ENCODE assay signal across 21 cellular contexts in the genomic region with DNA sequence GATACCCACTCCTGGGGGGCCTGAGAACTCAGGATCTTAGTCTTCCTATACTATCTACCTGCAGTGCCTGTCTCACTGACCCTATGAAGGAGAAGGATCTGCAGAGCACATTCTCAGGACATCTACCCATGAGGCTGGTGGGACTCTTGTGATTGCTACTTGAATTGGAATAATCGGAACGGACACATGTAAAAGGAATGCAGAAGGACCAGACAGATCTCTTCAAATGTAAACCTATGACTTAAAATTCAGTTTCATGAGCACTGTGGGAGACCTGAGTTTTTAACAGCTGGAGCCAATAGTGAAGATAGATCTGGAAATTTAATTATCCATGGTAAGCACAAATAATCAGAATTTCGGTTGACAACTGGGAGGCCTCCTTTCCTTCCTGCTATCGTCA. TPM values are rescaled to one million over a fixed set of nuclear protein-coding genes. Genes with fewer than 3 reads are reported as not detected.
DNase-seq lines count a peak whose midpoint lies in the region; ATAC-seq, FAIRE-seq and TF ChIP-seq lines count a peak whose summit lies in the region.
"Had no signal": no experiment of that assay in that cellular context is flagged by ENCODE, and none has a peak within 500 bp of the region (broad histone marks: within the 10 kb centered on the region; RNA-seq: fewer than 3 reads in every experiment).

No MANE protein-coding gene starts in this region.

- 73 to 74% methylated on average over 4 of the region's 4 CpGs for WGBS in lung, 2 donors
- WGBS in sigmoid colon, 2 donors: 85 to 91% methylated on average over 4 of the region's 4 CpGs

- H3K4me2 ChIP-seq in PC-3 (ENCODE audit: low read length): 0 out of 2 replicates have a peak overlapping the region, but pooled peaks have one; percentile 5
- H3K4me2 ChIP-seq: A549 had no signal

- H2AFZ ChIP-seq in PC-3 (ENCODE audit: low read length): no peak overlapping the region

- no peaks in the 10 kb centered on the region for H4K20me1 ChIP-seq in PC-3 (ENCODE audit: low read length)

- no peak for FAIRE-seq in bronchial epithelial cell (lab: Jason Lieb, UNC)
- FAIRE-seq: A549, GM12891, GM18507, H54 had no signal

- no peaks in the 10 kb centered on the region for H3F3A ChIP-seq in PC-3 (ENCODE audit: low read length, unreplicated experiment)

- H3K4me1 ChIP-seq in PC-3 (ENCODE audit: insufficient read depth, low read length) (no peaks in the 10 kb centered on the region), lung (ENCODE audit: control insufficient read depth in 2 of 2, insufficient read depth in 2 of 2, low read length in 2 of 2) (no peaks in the 10 kb centered on the region), sigmoid colon (no peaks in the 10 kb centered on the region)
- H3K4me1 ChIP-seq: A549, HAP-1 had no signal

- no peaks in the 10 kb centered on the region for H3K79me2 ChIP-seq in PC-3 (ENCODE audit: low read length)

- H3K9me2 ChIP-seq in PC-3 (replicated peaks; ENCODE audit: low read length): no peaks in the 10 kb centered on the region

- peak; percentile 62 for DNase-seq in PC-3
- DNase-seq in bronchial epithelial cell (ENCODE audit: low read depth): peak; percentile 45
- peak; percentile 5 for DNase-seq in lung (ENCODE audit: low spot score)
- no peak for DNase-seq in activated CD4-positive, alpha-beta T cell treated with anti-CD3 and anti-CD28 coated beads for 4 hours
- DNase-seq in sigmoid colon: no peak
- DNase-seq: 8988T; C1 segment of cervical spinal cord; Calu3; CD4-positive, alpha-beta memory T cell; COR-L47; DMS53; DMS79 treated with DMSO at 0.1 percent for 48 hours; GF-D8; GOT3; HFFc6 had no signal

- no TSS peak for BruUV-seq in PC-3 (replicated peaks; lab: Mats Ljungman, UMichigan)

- no peak for TF ChIP-seq EP300 in sigmoid colon (IDR thresholded peaks at IDR 0.05)

- H3K4me3 ChIP-seq in PC-3 (ENCODE audit: low read length): no peak overlapping the region
- no peak overlapping the region for H3K4me3 ChIP-seq in bronchial epithelial cell (ENCODE audit: low read depth, low read length)
- no peak overlapping the region for H3K4me3 ChIP-seq in lung
- no peak overlapping the region for H3K4me3 ChIP-seq in sigmoid colon
- H3K4me3 ChIP-seq: A549, HAP-1 had no signal

- intact Hi-C loops in PC-3 (cut with micrococcal nuclease): no loop called here
- intact Hi-C loops in sigmoid colon (cut with DNase I): no loop called here

- TF ChIP-seq POLR2A in sigmoid colon (IDR thresholded peaks at IDR 0.05): no peak

- H3K27me3 ChIP-seq in PC-3 (ENCODE audit: low read length) (no peaks in the 10 kb centered on the region), bronchial epithelial cell (ENCODE audit: control insufficient read depth, insufficient read depth, low read length) (no peaks in the 10 kb centered on the region), lung (ENCODE audit: control insufficient read depth, insufficient read depth) (no peaks in the 10 kb centered on the region), sigmoid colon (no peaks in the 10 kb centered on the region)

- CTCF ChIA-PET in PC-3 (lab: Charles Lee): no interaction called here

- POLR2A ChIA-PET in PC-3 (lab: Charles Lee; ENCODE audit: unreplicated experiment): no interaction called here

- H3K36me3 ChIP-seq in PC-3 (ENCODE audit: low read depth, low read length) (no peaks in the 10 kb centered on the region), bronchial epithelial cell (ENCODE audit: control insufficient read depth, insufficient read depth, low read length) (no peaks in the 10 kb centered on the region), lung (ENCODE audit: control insufficient read depth in 2 of 2, insufficient read depth in 2 of 2, low read length in 2 of 2) (no peaks in the 10 kb centered on the region), sigmoid colon (no peaks in the 10 kb centered on the region)
- H3K36me3 ChIP-seq: HAP-1 had no signal

- ATAC-seq in PC-3 (no peak), lung (ENCODE audit: insufficient read depth, low FRiP score) (no peak), GM19397 (IDR thresholded peaks at IDR 0.05; ENCODE audit: unreplicated experiment) (no peak)
- ATAC-seq: A549 had no signal

- TF ChIP-seq CTCF in PC-3 (conservative IDR thresholded peaks at IDR 0.05; ENCODE audit: low read depth, low read length) (no peak), bronchial epithelial cell (IDR thresholded peaks at IDR 0.05; ENCODE audit: insufficient read depth, low read length, severe bottlenecking) (no peak), lung (IDR thresholded peaks at IDR 0.05; ENCODE audit: control extremely low read depth, extremely low read depth) (no peak), sigmoid colon (IDR thresholded peaks at IDR 0.05) (no peak)

- H3K9me3 ChIP-seq in PC-3 (ENCODE audit: low read length): no peaks in the 10 kb centered on the region
- H3K9me3 ChIP-seq in lung (ENCODE audit: control insufficient read depth in 2 of 2, insufficient read depth in 1 of 2, low read length in 1 of 2): peaks cover 8% of the 10 kb centered on the region in 2 donors
- peaks cover 7 to 19% (median 12%) of the 10 kb centered on the region in 4 donors for H3K9me3 ChIP-seq in sigmoid colon

- no peak overlapping the region for H3K27ac ChIP-seq in PC-3 (ENCODE audit: low read length)
- no peak overlapping the region for H3K27ac ChIP-seq in lung (ENCODE audit: low read depth in 1 of 2, low read length in 1 of 2)
- H3K27ac ChIP-seq in sigmoid colon: no peak overlapping the region
- H3K27ac ChIP-seq: A549 had no signal

- H3K9ac ChIP-seq in PC-3 (ENCODE audit: low read length): no peak overlapping the region

RNA-seq across cellular contexts. Expression of gene CPSF6, which starts 35.2 kb away (rescaled TPM):
- total RNA-seq in PC-3 (2014; rRNA removed): 94.6 and 96.7 TPM in 2 replicates
- total RNA-seq in bronchial epithelial cell: 17.9 and 29.6 TPM in 2 replicates
- 100 to 1,000 TPM in 1 of 2 donors, 10 to 100 TPM in 1; 43.6 to 147 TPM for total RNA-seq in lung
- polyA plus RNA-seq in lung: 10 to 100 TPM; 16.9 to 22.1 TPM
- 10 to 100 TPM; 33.5 to 96.0 (median 34.8) TPM for total RNA-seq in sigmoid colon
- 10 to 100 TPM; 15.0 to 27.4 (median 17.6) TPM for polyA plus RNA-seq in sigmoid colon

Comparison
In these comparisons a context has a peak if more than half of its experiments do, and no peak if none do; other contexts are left out.
1. DNase-seq: peak in PC-3 (single experiment), bronchial epithelial cell (single experiment) and lung (single experiment); none in activated CD4-positive, alpha-beta T cell treated with anti-CD3 and anti-CD28 coated beads for 4 hours (0 of 2) and sigmoid colon (single experiment).